Comparison of ENCODE assay signal across 8 cellular contexts in the genomic region with DNA sequence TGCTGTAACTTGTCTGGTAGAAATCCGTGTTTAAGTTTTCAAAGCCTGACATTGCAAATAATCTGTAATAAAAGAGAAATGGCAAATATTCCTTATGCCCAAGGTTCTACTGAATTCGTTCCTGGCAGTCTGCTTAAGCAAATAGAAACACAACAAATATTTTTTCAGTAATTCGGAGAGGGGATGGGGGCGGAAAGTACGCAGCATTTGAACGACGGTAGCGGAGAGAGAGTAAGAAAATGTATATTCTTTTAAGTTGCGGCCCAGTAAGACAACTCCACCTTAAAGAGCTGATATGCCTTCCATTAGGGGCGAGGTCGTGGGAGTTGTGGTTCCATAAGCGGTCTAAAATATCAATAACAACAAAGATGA. TPM values are rescaled to one million over a fixed set of nuclear protein-coding genes. Genes with fewer than 3 reads are reported as not detected.
DNase-seq lines count a peak whose midpoint lies in the region; ATAC-seq and TF ChIP-seq lines count a peak whose summit lies in the region.

No MANE protein-coding gene starts in this region.

- H3K4me1 ChIP-seq in transverse colon, result peaks cover 6 to 25% (median 16%) of the 10 kb centered on the region in 4 donors

- no peak for ATAC-seq in activated T-cell treated with anti-CD3 and anti-CD28 coated beads, Interleukin-2, amount 50 U/mL, for 72 hours (replicated peaks in 1 of 2)
- ATAC-seq in activated T-helper 17 cell treated with anti-CD3 and anti-CD28 coated beads, Interleukin-2, amount 50 U/mL, for 72 hours (replicated peaks), result peak; percentile 0

- 3 to 4% methylated on average over 7 to 12 of the region's 12 CpGs for WGBS in transverse colon (ENCODE audit: low coverage in 1 of 2), 2 donors

- intact Hi-C loops in transverse colon (cut with DNase I; ENCODE audit: low total_unique reads), result no loop called here

- H3K9me3 Mint-ChIP-seq in activated T-cell treated with anti-CD3 and anti-CD28 coated beads, Interleukin-2, amount 50 U/mL, for 72 hours, result peaks cover 0 to 3% of the 10 kb centered on the region in 2 donors
- H3K9me3 Mint-ChIP-seq in activated T-helper 17 cell treated with anti-CD3 and anti-CD28 coated beads, Interleukin-2, amount 50 U/mL, for 72 hours, result peaks cover 3% of the 10 kb centered on the region

- in situ Hi-C loops in transverse colon (cut with MboI; ENCODE audit: low pct_ligation_motif_present in 1 of 4, low pct_unique_long_range_greater_than_20kb in 1 of 4, low sequenced_read_pairs in 3 of 4), result loop anchor here in 1 of 4 donors (25.0 kb wide), 1 partner anchor 758 kb away; a partner anchor contains a TSS

- H3K27ac ChIP-seq in layer of hippocampus (ENCODE audit: low read depth, low read length), result peak overlapping the region; percentile 59
- peak overlapping the region; percentile 85 to 88 (median 86) for H3K27ac ChIP-seq in transverse colon

- peaks cover 5 to 11% of the 10 kb centered on the region in 2 donors for H3K36me3 Mint-ChIP-seq in activated T-cell treated with anti-CD3 and anti-CD28 coated beads, Interleukin-2, amount 50 U/mL, for 72 hours (ENCODE audit: insufficient read depth in 2 of 2)
- H3K36me3 Mint-ChIP-seq in activated T-helper 17 cell treated with anti-CD3 and anti-CD28 coated beads, Interleukin-2, amount 50 U/mL, for 72 hours (ENCODE audit: low read depth), result peaks cover 57% of the 10 kb centered on the region

- no peak for TF ChIP-seq CTCF in transverse colon (IDR thresholded peaks at IDR 0.05)

- peak overlapping the region; percentile 100 for H3K27ac Mint-ChIP-seq in activated T-cell treated with anti-CD3 and anti-CD28 coated beads, Interleukin-2, amount 50 U/mL, for 72 hours
- peak overlapping the region; percentile 99 for H3K27ac Mint-ChIP-seq in activated T-helper 17 cell treated with anti-CD3 and anti-CD28 coated beads, Interleukin-2, amount 50 U/mL, for 72 hours

- no peak for TF ChIP-seq EP300 in transverse colon (IDR thresholded peaks at IDR 0.05; ENCODE audit: low read depth)

- H3K27me3 Mint-ChIP-seq in activated T-cell treated with anti-CD3 and anti-CD28 coated beads, Interleukin-2, amount 50 U/mL, for 72 hours (ENCODE audit: low read depth), result no peaks in the 10 kb centered on the region
- no peaks in the 10 kb centered on the region for H3K27me3 Mint-ChIP-seq in activated T-helper 17 cell treated with anti-CD3 and anti-CD28 coated beads, Interleukin-2, amount 50 U/mL, for 72 hours

- DNase-seq in activated T-cell treated with anti-CD3 and anti-CD28 coated beads, Interleukin-2, amount 50 U/mL, for 72 hours, result no peak
- no peak for DNase-seq in activated T-cell treated with anti-CD3 and anti-CD28 coated beads, Interleukin-2, amount 50 U/mL, for 48 hours
- DNase-seq in transverse colon (no peak), NCI-H128 (lab: John Stamatoyannopoulos, UW; ENCODE audit: unreplicated experiment) (no peak), RPMI8226 (no peak), germinal center (ENCODE audit: low spot score) (no peak)

- peaks cover 41% of the 10 kb centered on the region for H3K4me1 Mint-ChIP-seq in activated T-cell treated with anti-CD3 and anti-CD28 coated beads, Interleukin-2, amount 50 U/mL, for 72 hours (ENCODE audit: low read depth)
- H3K4me1 Mint-ChIP-seq in activated T-helper 17 cell treated with anti-CD3 and anti-CD28 coated beads, Interleukin-2, amount 50 U/mL, for 72 hours, result peaks cover 34% of the 10 kb centered on the region

- H3K4me3 ChIP-seq in transverse colon, result peak overlapping the region; percentile 80 to 89 (median 86)

- no peak for TF ChIP-seq POLR2A in transverse colon (IDR thresholded peaks at IDR 0.05)

- H3K9me3 ChIP-seq in transverse colon, result no peaks in the 10 kb centered on the region

- H3K27me3 ChIP-seq in layer of hippocampus (ENCODE audit: control insufficient read depth, insufficient read depth, low read length), result no peaks in the 10 kb centered on the region
- H3K27me3 ChIP-seq in transverse colon, result peaks cover 6% of the 10 kb centered on the region

- peaks cover 0 to 8% (median 3%) of the 10 kb centered on the region in 4 donors for H3K36me3 ChIP-seq in transverse colon

- peak overlapping the region; percentile 98 to 100 for H3K4me3 Mint-ChIP-seq in activated T-cell treated with anti-CD3 and anti-CD28 coated beads, Interleukin-2, amount 50 U/mL, for 72 hours
- H3K4me3 Mint-ChIP-seq in activated T-helper 17 cell treated with anti-CD3 and anti-CD28 coated beads, Interleukin-2, amount 50 U/mL, for 72 hours, result peak overlapping the region; percentile 100

RNA-seq across cellular contexts. Expression of a gene that starts 0.6 kb away (rescaled TPM):
- total RNA-seq in activated T-cell treated with anti-CD3 and anti-CD28 coated beads, Interleukin-2, amount 50 U/mL, for 72 hours, result 10 to 100 TPM; 40.9 to 43.7 TPM
- total RNA-seq in activated T-helper 17 cell treated with anti-CD3 and anti-CD28 coated beads, Interleukin-2, amount 50 U/mL, for 72 hours, result 10 to 100 TPM; 51.4 to 52.0 TPM
- total RNA-seq in transverse colon, result 10 to 100 TPM; 10.1 to 44.4 (median 25.6) TPM

RNA-seq across cellular contexts. Expression of a gene that starts 0.8 kb away (rescaled TPM):
- under 1 TPM; 0.07 to 0.25 TPM for total RNA-seq in activated T-cell treated with anti-CD3 and anti-CD28 coated beads, Interleukin-2, amount 50 U/mL, for 72 hours
- under 1 TPM; 0.11 to 0.40 TPM for total RNA-seq in activated T-helper 17 cell treated with anti-CD3 and anti-CD28 coated beads, Interleukin-2, amount 50 U/mL, for 72 hours
- total RNA-seq in transverse colon, result under 1 TPM in 2 of 4 donors, not detected in 2; under 0.01 to 0.14 TPM
